8 cellular contexts compared by ENCODE assay signal in genomic region chr2:159124931-159125467, GRCh38.
DNase-seq lines count a peak whose midpoint lies in the region; ATAC-seq and TF ChIP-seq lines count a peak whose summit lies in the region.

No MANE protein-coding gene starts in this region.

- H3K36me3 ChIP-seq in PC-3 (ENCODE audit: low read depth, low read length), result 0 out of 2 replicates have a peak, but pooled peaks cover 4% of the 10 kb centered on the region
- no peaks in the 10 kb centered on the region for H3K36me3 ChIP-seq in duodenal mucosa (ENCODE audit: control insufficient read depth in 1 of 2, insufficient read depth in 2 of 2, low read length in 2 of 2)

- peak overlapping the region; percentile 60 for H3K4me2 ChIP-seq in PC-3 (ENCODE audit: low read length)

- H3K27ac ChIP-seq in PC-3 (ENCODE audit: low read length), result peak overlapping the region; percentile 95
- H3K27ac ChIP-seq in duodenal mucosa (ENCODE audit: low read depth, low read length), result peak overlapping the region; percentile 37

- H3K9ac ChIP-seq in PC-3 (ENCODE audit: low read length) (peak overlapping the region; percentile 66), duodenal mucosa (ENCODE audit: low read depth in 1 of 2, low read length in 2 of 2) (peak overlapping the region in 1 of 2 donors; percentile 23)

- CTCF ChIA-PET in Calu3 (lab: Charles Lee) (interaction anchor here (0.6 to 2.3 kb wide), 10 partner anchors 9 to 125 kb away, joined by 3 to 11 read pairs (median 5); no protein-coding TSS in a partner anchor), PC-3 (lab: Charles Lee) (interaction anchor here (0.6 to 1.8 kb wide), 2 partner anchors 30 to 89 kb away, joined by 3 to 9 read pairs; no protein-coding TSS in a partner anchor)

- H3K36me3 Mint-ChIP-seq in Calu3 (ENCODE audit: insufficient read depth, unreplicated experiment) (peaks cover 9% of the 10 kb centered on the region), osteocyte (ENCODE audit: unreplicated experiment) (peaks cover 5% of the 10 kb centered on the region)
- H3K36me3 Mint-ChIP-seq in activated T-helper 2 cell treated with anti-CD3 and anti-CD28 coated beads, Interferon-gamma antibody, Interleukin-2, Interleukin-4, amounts not matched to agents 10 μg/mL and 5 μg/mL and 100 μg/mL, durations not matched to agents 14 hours and 24 hours and 36 hours (ENCODE audit: low read depth), result no peaks in the 10 kb centered on the region

- ATAC-seq in PC-3, result peak; percentile 48
- ATAC-seq in HG03280 (IDR thresholded peaks at IDR 0.05; ENCODE audit: unreplicated experiment), result no peak
- no peak for ATAC-seq in HG03521 (IDR thresholded peaks at IDR 0.05; ENCODE audit: unreplicated experiment)

- H3K9me2 ChIP-seq in PC-3 (replicated peaks; ENCODE audit: low read length), result no peaks in the 10 kb centered on the region

- DNase-seq in Calu3 (no peak), PC-3 (peak; percentile 42), osteocyte (ENCODE audit: extremely low spot score, unreplicated experiment) (no peak)
- DNase-seq in activated T-helper 2 cell treated with anti-CD3 and anti-CD28 coated beads, Interferon-gamma antibody, Interleukin-2, Interleukin-4, amounts not matched to agents 10 μg/mL and 5 μg/mL and 100 μg/mL, durations not matched to agents 14 hours and 24 hours and 36 hours (ENCODE audit: low spot score), result no peak
- no peak for DNase-seq in activated CD4-positive, alpha-beta T cell treated with anti-CD3 and anti-CD28 coated beads for 4 hours

- no peaks in the 10 kb centered on the region for H3F3A ChIP-seq in PC-3 (ENCODE audit: low read length, unreplicated experiment)

- H3K27me3 ChIP-seq in PC-3 (ENCODE audit: low read length) (no peaks in the 10 kb centered on the region), duodenal mucosa (ENCODE audit: control insufficient read depth in 1 of 2, insufficient read depth in 2 of 2, low read length in 2 of 2) (no peaks in the 10 kb centered on the region)

- H3K9me3 Mint-ChIP-seq in Calu3 (ENCODE audit: low read depth, unreplicated experiment) (no peaks in the 10 kb centered on the region), osteocyte (ENCODE audit: unreplicated experiment) (peaks cover 3% of the 10 kb centered on the region)
- H3K9me3 Mint-ChIP-seq in activated T-helper 2 cell treated with anti-CD3 and anti-CD28 coated beads, Interferon-gamma antibody, Interleukin-2, Interleukin-4, amounts not matched to agents 10 μg/mL and 5 μg/mL and 100 μg/mL, durations not matched to agents 14 hours and 24 hours and 36 hours, result no peaks in the 10 kb centered on the region

- peaks cover 15% of the 10 kb centered on the region for H3K79me2 ChIP-seq in PC-3 (ENCODE audit: low read length)

- H3K9me3 ChIP-seq in PC-3 (ENCODE audit: low read length) (no peaks in the 10 kb centered on the region), duodenal mucosa (ENCODE audit: control insufficient read depth in 1 of 2, low read length in 2 of 2) (no peaks in the 10 kb centered on the region)

- intact Hi-C loops in Calu3 (cut with micrococcal nuclease; ENCODE audit: unreplicated experiment) (no loop called here), PC-3 (cut with micrococcal nuclease) (loop anchor here (5.0 kb wide), 1 partner anchor 47 kb away; no protein-coding TSS in a partner anchor)
- intact Hi-C loops in activated T-helper 2 cell treated with anti-CD3 and anti-CD28 coated beads, Interferon-gamma antibody, Interleukin-2, Interleukin-4, amounts not matched to agents 10 μg/mL and 5 μg/mL and 100 μg/mL, durations not matched to agents 14 hours and 24 hours and 36 hours (cut with micrococcal nuclease), result no loop called here

- POLR2A ChIA-PET in PC-3 (lab: Charles Lee; ENCODE audit: unreplicated experiment), result interaction anchor here (0.5 to 0.7 kb wide), 2 partner anchors 101 to 1905 kb away, joined by 4 to 8 read pairs; no protein-coding TSS in a partner anchor

- H3K27ac Mint-ChIP-seq in Calu3 (ENCODE audit: unreplicated experiment) (peak overlapping the region; percentile 78), osteocyte (ENCODE audit: unreplicated experiment) (peak overlapping the region; percentile 97)
- no peak overlapping the region for H3K27ac Mint-ChIP-seq in activated T-helper 2 cell treated with anti-CD3 and anti-CD28 coated beads, Interferon-gamma antibody, Interleukin-2, Interleukin-4, amounts not matched to agents 10 μg/mL and 5 μg/mL and 100 μg/mL, durations not matched to agents 14 hours and 24 hours and 36 hours

- peaks cover 39% of the 10 kb centered on the region for H3K4me1 ChIP-seq in PC-3 (ENCODE audit: insufficient read depth, low read length)
- H3K4me1 ChIP-seq in duodenal mucosa (ENCODE audit: control insufficient read depth in 1 of 2, insufficient read depth in 2 of 2, low read length in 2 of 2), result peaks cover 28 to 30% of the 10 kb centered on the region in 2 donors

- no peaks in the 10 kb centered on the region for H4K20me1 ChIP-seq in PC-3 (ENCODE audit: low read length)

- H3K27me3 Mint-ChIP-seq in Calu3 (ENCODE audit: unreplicated experiment) (no peaks in the 10 kb centered on the region), osteocyte (ENCODE audit: unreplicated experiment) (no peaks in the 10 kb centered on the region)
- H3K27me3 Mint-ChIP-seq in activated T-helper 2 cell treated with anti-CD3 and anti-CD28 coated beads, Interferon-gamma antibody, Interleukin-2, Interleukin-4, amounts not matched to agents 10 μg/mL and 5 μg/mL and 100 μg/mL, durations not matched to agents 14 hours and 24 hours and 36 hours (ENCODE audit: low read depth), result no peaks in the 10 kb centered on the region

- TF ChIP-seq CTCF in Calu3 (IDR thresholded peaks at IDR 0.05; ENCODE audit: unreplicated experiment) (no peak), PC-3 (conservative IDR thresholded peaks at IDR 0.05; ENCODE audit: low read depth, low read length) (no peak), osteocyte (IDR thresholded peaks at IDR 0.05) (no peak)

- H3K4me3 Mint-ChIP-seq in Calu3 (ENCODE audit: low read depth, unreplicated experiment) (no peak overlapping the region), osteocyte (ENCODE audit: unreplicated experiment) (no peak overlapping the region)
- H3K4me3 Mint-ChIP-seq in activated T-helper 2 cell treated with anti-CD3 and anti-CD28 coated beads, Interferon-gamma antibody, Interleukin-2, Interleukin-4, amounts not matched to agents 10 μg/mL and 5 μg/mL and 100 μg/mL, durations not matched to agents 14 hours and 24 hours and 36 hours (ENCODE audit: low read depth), result no peak overlapping the region

- BruUV-seq in Calu3 (replicated peaks; lab: Mats Ljungman, UMichigan), result no TSS peak
- BruUV-seq in PC-3 (replicated peaks; lab: Mats Ljungman, UMichigan), result no TSS peak

- peaks cover 45% of the 10 kb centered on the region for H3K4me1 Mint-ChIP-seq in Calu3 (ENCODE audit: low read depth, unreplicated experiment)
- peaks cover 48% of the 10 kb centered on the region for H3K4me1 Mint-ChIP-seq in osteocyte (ENCODE audit: unreplicated experiment)
- H3K4me1 Mint-ChIP-seq in activated T-helper 2 cell treated with anti-CD3 and anti-CD28 coated beads, Interferon-gamma antibody, Interleukin-2, Interleukin-4, amounts not matched to agents 10 μg/mL and 5 μg/mL and 100 μg/mL, durations not matched to agents 14 hours and 24 hours and 36 hours (ENCODE audit: low read depth), result peaks cover 10% of the 10 kb centered on the region

- H2AFZ ChIP-seq in PC-3 (ENCODE audit: low read length), result peak overlapping the region; percentile 49

- H3K4me3 ChIP-seq in PC-3 (ENCODE audit: low read length) (peak overlapping the region; percentile 17; the same call in 1 of the 2 replicates), duodenal mucosa (ENCODE audit: low read depth in 1 of 2, low read length in 2 of 2) (no peak overlapping the region)
